In the genomic region with DNA sequence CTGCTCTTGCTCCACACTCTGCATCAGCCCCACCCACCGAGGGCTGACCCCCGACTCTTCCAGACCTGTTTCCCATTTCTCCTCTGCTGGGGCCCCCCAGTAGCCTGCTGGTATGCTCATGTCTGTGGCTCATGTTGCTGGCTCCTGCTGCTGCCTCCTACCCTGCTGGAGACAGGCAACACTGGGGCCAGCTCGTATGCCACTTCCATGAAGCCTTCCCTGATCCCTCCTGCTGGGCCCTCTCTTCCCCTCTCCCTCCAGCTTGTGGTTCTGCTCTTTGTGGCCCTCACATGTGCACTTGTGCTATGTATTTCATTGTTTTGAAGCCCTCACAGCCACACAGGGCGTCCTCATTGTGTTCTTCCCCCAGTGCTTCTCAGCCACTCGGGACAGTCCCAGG, we compare ENCODE assay signal across 25 cellular contexts. TPM values are rescaled to one million over a fixed set of nuclear protein-coding genes. Genes with fewer than 3 reads are reported as not detected.
A peak's percentile ranks its signal among the peaks of the same experiment; 100 is the strongest.
DNase-seq lines count a peak whose midpoint lies in the region; ATAC-seq, FAIRE-seq and TF ChIP-seq lines count a peak whose summit lies in the region.
"Had no signal": no experiment of that assay in that cellular context is flagged by ENCODE, and none has a peak within 500 bp of the region (broad histone marks: within the 10 kb centered on the region; RNA-seq: fewer than 3 reads in every experiment).

No MANE protein-coding gene starts in this region.

- peak overlapping the region; percentile 44; the same call in 1 of the 2 replicates for H3K9ac ChIP-seq in iPS-20b (ENCODE audit: low read depth, low read length)
- no peak overlapping the region for H3K9ac ChIP-seq in HepG2 (ENCODE audit: insufficient read depth, low read depth, low read length)
- H3K9ac ChIP-seq: SK-N-SH had no signal

- no peak overlapping the region for H3K4me3 Mint-ChIP-seq in GM23338
- H3K4me3 Mint-ChIP-seq in neural crest cell = no peak overlapping the region
- H3K4me3 Mint-ChIP-seq: CD8-positive, alpha-beta T cell had no signal

- H4K20me1 ChIP-seq in GM23338 (replicated peaks; ENCODE audit: insufficient read depth) = no peaks in the 10 kb centered on the region
- no peaks in the 10 kb centered on the region for H4K20me1 ChIP-seq in HepG2 (ENCODE audit: insufficient read depth, low read length)

- H3K9me3 Mint-ChIP-seq in GM23338 = no peaks in the 10 kb centered on the region
- no peaks in the 10 kb centered on the region for H3K9me3 Mint-ChIP-seq in neural crest cell
- H3K9me3 Mint-ChIP-seq: CD8-positive, alpha-beta T cell had no signal

- no peak for TF ChIP-seq RAD21 in HepG2 (CRISPR knock-in tag; IDR thresholded peaks at IDR 0.05)

- peak overlapping the region; percentile 45 for H3K4me2 ChIP-seq in GM23338
- no peak overlapping the region for H3K4me2 ChIP-seq in HepG2 (ENCODE audit: low read depth, low read length)
- H3K4me2 ChIP-seq: SK-N-SH had no signal

- TF ChIP-seq EP300 in HepG2 (IDR thresholded peaks at IDR 0.05; ENCODE audit: low read depth in 2 of 2, low read length in 2 of 2) (no peak), HepG2 (CRISPR knock-in tag; IDR thresholded peaks at IDR 0.05; ENCODE audit: borderline replicate concordance) (no peak)

- H3K27me3 Mint-ChIP-seq in GM23338 (ENCODE audit: insufficient read depth, low read depth, poor library complexity) (peaks cover 9% of the 10 kb centered on the region), neural crest cell (ENCODE audit: low read depth) (no peaks in the 10 kb centered on the region)

- no peak for FAIRE-seq in HepG2 (lab: Jason Lieb, UNC)
- FAIRE-seq: G401.6 had no signal

- H3K27me3 ChIP-seq in GM23338 (ENCODE audit: insufficient read depth) (no peaks in the 10 kb centered on the region), iPS-20b (ENCODE audit: insufficient read depth, low read length) (no peaks in the 10 kb centered on the region), HepG2 (ENCODE audit: control insufficient read depth in 1 of 2, insufficient read depth in 2 of 2, low read length in 2 of 2) (no peaks in the 10 kb centered on the region)
- H3K27me3 ChIP-seq: MG63 had no signal

- H3K79me2 ChIP-seq in GM23338 (replicated peaks; ENCODE audit: insufficient read depth) = no peaks in the 10 kb centered on the region
- H3K79me2 ChIP-seq in HepG2 (ENCODE audit: insufficient read depth, low read length) = no peaks in the 10 kb centered on the region

- no peak for TF ChIP-seq POLR2A in HepG2 (IDR thresholded peaks at IDR 0.05; ENCODE audit: insufficient read depth in 1 of 2, low read depth in 2 of 2, low read length in 2 of 2)

- no peak overlapping the region for H2AFZ ChIP-seq in GM23338
- no peak overlapping the region for H2AFZ ChIP-seq in HepG2 (ENCODE audit: low read length)

- peak; percentile 18 for ATAC-seq in GM23338
- ATAC-seq in HepG2 = no peak
- ATAC-seq: CD8-positive, alpha-beta T cell had no signal

- H3K4me1 ChIP-seq in GM23338 (ENCODE audit: insufficient read depth) (peaks cover 39% of the 10 kb centered on the region), iPS-20b (ENCODE audit: insufficient read depth, low read length) (peaks cover 35% of the 10 kb centered on the region), HepG2 (ENCODE audit: insufficient read depth, low read length) (peaks cover 33% of the 10 kb centered on the region)

- 90% methylated on average over 5 of the region's 5 CpGs for WGBS in HepG2 (ENCODE audit: low lambda C conversion rate)

- H3K27ac Mint-ChIP-seq in GM23338 (no peak overlapping the region), neural crest cell (ENCODE audit: unreplicated experiment) (peak overlapping the region; percentile 72)
- H3K27ac Mint-ChIP-seq: CD8-positive, alpha-beta T cell had no signal

- peak; percentile 28 for DNase-seq in GM23338 (ENCODE audit: low spot score)
- no peak for DNase-seq in caudate nucleus (lab: John Stamatoyannopoulos, UW)
- no peak for DNase-seq in neural crest cell (ENCODE audit: low read depth, low spot score)
- DNase-seq in NCI-H345 treated with DMSO at 0.1 percent for 48 hours (lab: John Stamatoyannopoulos, UW; ENCODE audit: unreplicated experiment) = no peak
- DNase-seq in HepG2 (ENCODE audit: low spot score) = no peak
- no peak for DNase-seq in Kasumi-1 (lab: John Stamatoyannopoulos, UW)
- no peak for DNase-seq in NCI-H1694 (lab: John Stamatoyannopoulos, UW)
- DNase-seq: 8988T; AML-193; C1 segment of cervical spinal cord; CD8-positive, alpha-beta T cell; GOT3; Karpas-422; MG63; NCI-H1417 treated with DMSO at 0.1 percent for 48 hours; NCI-H187 treated with DMSO at 0.1 percent for 48 hours; NCI-H2107; NCI-H2227 treated with DMSO at 0.1 percent for 48 hours; NCI-H510A treated with DMSO at 0.1 percent for 48 hours; NCI-H748 treated with DMSO at 0.1 percent for 48 hours; SHP77 treated with DMSO at 0.1 percent for 48 hours; SK-N-SH had no signal

- in situ Hi-C loops in HepG2 (cut with HindIII; ENCODE audit: extremely low pct_ligation_motif_present, low pct_unique_long_range_greater_than_20kb) = no loop called here

- intact Hi-C loops in HepG2 (cut with micrococcal nuclease; ENCODE audit: unreplicated experiment) = no loop called here

- no peak overlapping the region for H3K4me3 ChIP-seq in GM23338
- H3K4me3 ChIP-seq in iPS-20b (ENCODE audit: low read length) = no peak overlapping the region; the same call in 1 of the 2 replicates
- H3K4me3 ChIP-seq in HepG2 (replicated peaks in 1 of 3; ENCODE audit: insufficient read depth in 1 of 3, low read depth in 2 of 3, low read length in 3 of 3) = no peak overlapping the region
- H3K4me3 ChIP-seq: MG63 had no signal

- H3K4me1 Mint-ChIP-seq in GM23338 (peaks cover 66% of the 10 kb centered on the region), neural crest cell (peaks cover 49% of the 10 kb centered on the region)

- TF ChIP-seq CTCF in GM23338 (conservative IDR thresholded peaks at IDR 0.05; ENCODE audit: low read depth in 2 of 2) = no peak
- no peak for TF ChIP-seq CTCF in neural crest cell (conservative IDR thresholded peaks at IDR 0.05)
- TF ChIP-seq CTCF in HepG2 (CRISPR knock-in tag; IDR thresholded peaks at IDR 0.05) = no peak

- no peaks in the 10 kb centered on the region; the same call in 1 of the 2 replicates for H3K9me2 ChIP-seq in GM23338 (ENCODE audit: insufficient read depth)
- H3K9me2 ChIP-seq: SK-N-SH had no signal

- H3K9me3 ChIP-seq in iPS-20b (ENCODE audit: insufficient read depth, low read depth, low read length) (no peaks in the 10 kb centered on the region), HepG2 (ENCODE audit: low read length) (no peaks in the 10 kb centered on the region)
- H3K9me3 ChIP-seq: MG63, SK-N-SH had no signal

- POLR2A ChIA-PET in HepG2 (lab: Yijun Ruan, JAX) = no interaction called here

- H3K36me3 ChIP-seq in GM23338 (ENCODE audit: insufficient read depth) (no peaks in the 10 kb centered on the region), iPS-20b (ENCODE audit: insufficient read depth, low read depth, low read length) (peaks cover 5% of the 10 kb centered on the region; the same call in 1 of the 2 replicates), HepG2 (replicated peaks in 1 of 2; ENCODE audit: control insufficient read depth in 1 of 2, insufficient read depth in 2 of 2, low read length in 2 of 2) (no peaks in the 10 kb centered on the region)

- H3K36me3 Mint-ChIP-seq in GM23338 (ENCODE audit: low read depth) = no peaks in the 10 kb centered on the region; the same call in 2 of the 3 replicates
- H3K36me3 Mint-ChIP-seq in neural crest cell (ENCODE audit: low read depth) = peaks cover 14% of the 10 kb centered on the region
- H3K36me3 Mint-ChIP-seq: CD8-positive, alpha-beta T cell had no signal

- H3K27ac ChIP-seq in GM23338 (ENCODE audit: low read depth) (no peak overlapping the region), caudate nucleus (ENCODE audit: low read depth, low read length) (peak overlapping the region; percentile 55), iPS-20b (ENCODE audit: low read length) (peak overlapping the region; percentile 22), HepG2 (ENCODE audit: extremely low read length, insufficient read depth, low read length) (no peak overlapping the region)
- H3K27ac ChIP-seq: RWPE1 had no signal

- CTCF ChIA-PET in HepG2 (lab: Yijun Ruan, JAX; ENCODE audit: low intra/inter-chr PET ratio, low total read pairs) = no interaction called here

- BruUV-seq in HepG2 (replicated peaks; lab: Mats Ljungman, UMichigan) = no TSS peak

- no peaks in the 10 kb centered on the region; the same call in 1 of the 2 replicates for H3F3A ChIP-seq in GM23338 (replicated peaks; ENCODE audit: low read depth)

TF ChIP-seq in GM23338, 12 proteins besides CTCF, POLR2A, EP300 and RAD21 (continues in another document):
- TF ChIP-seq ZNF331 (CRISPR knock-in tag; IDR thresholded peaks at IDR 0.05; ENCODE audit: low read depth) = no peak

TF ChIP-seq in HepG2, 621 proteins besides CTCF, POLR2A, EP300 and RAD21 (continues in another document):
- TF ChIP-seq SRSF9 (IDR thresholded peaks at IDR 0.05; ENCODE audit: borderline replicate concordance, insufficient read depth, low read depth, low read length, poor library complexity, severe bottlenecking) (no peak), ZNF556 (CRISPR knock-in tag; IDR thresholded peaks at IDR 0.05; ENCODE audit: borderline replicate concordance) (no peak)

RNA-seq across cellular contexts. Expression of gene CNN3, which starts 40.5 kb away (rescaled TPM):
- 220 and 247 TPM in 2 replicates for total RNA-seq in GM23338 (2014; rRNA removed; shearing (Covaris generic))
- 270 and 312 TPM in 2 replicates for polyA plus RNA-seq in GM23338 (2016; fragmentation: Nextera tagmentation; extraction: Ambion mirVana)
- total RNA-seq in neural crest cell = 318 and 322 TPM in 2 replicates
- total RNA-seq in HepG2 (2016; rRNA removed; fragmentation: Illumina TruSeq; extraction: Trizol) = 223 and 290 TPM in 2 replicates
- 57.3 and 60.4 TPM in 2 replicates for total RNA-seq in HepG2 (2016; cell fraction: cytosol; rRNA removed; fragmentation: Illumina TruSeq; extraction: Trizol; ENCODE audit: low read depth)
- 203 and 275 TPM in 2 replicates for total RNA-seq in HepG2 (2016; cell fraction: insoluble cytoplasmic fraction; rRNA removed; fragmentation: Illumina TruSeq; extraction: Trizol)
- total RNA-seq in HepG2 (2016; cell fraction: membrane; rRNA removed; fragmentation: Illumina TruSeq; extraction: Trizol) = 122 and 123 TPM in 2 replicates
- 101 and 120 TPM in 2 replicates for total RNA-seq in HepG2 (2016; cell fraction: nucleus; rRNA removed; fragmentation: Illumina TruSeq; extraction: Trizol)
- polyA plus RNA-seq in HepG2 (2011; rRNA removed) = 97.4 and 113 TPM in 2 replicates
- polyA plus RNA-seq in HepG2 (2011; cell fraction: cytosol; rRNA removed) = 59.4 and 80.2 TPM in 2 replicates
- 44.3 and 48.4 TPM in 2 replicates for polyA plus RNA-seq in HepG2 (2011; cell fraction: nucleus; rRNA removed)
- polyA plus RNA-seq in HepG2 (2012) = 105 and 127 TPM in 2 replicates
- polyA plus RNA-seq in HepG2 (2016; cell fraction: cytosol; fragmentation: Illumina TruSeq; extraction: Trizol; ENCODE audit: low read depth) = 34.4 and 42.1 TPM in 2 replicates
- 302 and 322 TPM in 2 replicates for polyA plus RNA-seq in HepG2 (2016; cell fraction: insoluble cytoplasmic fraction; fragmentation: Illumina TruSeq; extraction: Trizol; ENCODE audit: low read depth)
- polyA plus RNA-seq in HepG2 (2016; cell fraction: membrane; fragmentation: Illumina TruSeq; extraction: Trizol; ENCODE audit: low read depth) = 71.0 and 76.9 TPM in 2 replicates
- 152 and 159 TPM in 2 replicates for polyA plus RNA-seq in HepG2 (2016; cell fraction: nucleus; fragmentation: Illumina TruSeq; extraction: Trizol; ENCODE audit: insufficient read depth, low read depth)
- polyA minus RNA-seq in HepG2 (2011; rRNA and poly(A)+ RNA removed; ENCODE audit: low replicate concordance) = 63.8 TPM in 1 of 2 replicates, not detected in the other
- polyA minus RNA-seq in HepG2 (2011; cell fraction: cytosol; rRNA and poly(A)+ RNA removed) = 86.9 and 93.5 TPM in 2 replicates
- polyA minus RNA-seq in HepG2 (2011; cell fraction: nucleus; rRNA and poly(A)+ RNA removed) = 71.3 and 77.3 TPM in 2 replicates

Comparison
In these comparisons a context has a peak if more than half of its experiments do, and no peak if none do; other contexts are left out.
1. H3K27ac ChIP-seq: peak in caudate nucleus (single experiment) and iPS-20b (single experiment); none in GM23338 (single experiment) and HepG2 (single experiment).